In the genomic region with DNA sequence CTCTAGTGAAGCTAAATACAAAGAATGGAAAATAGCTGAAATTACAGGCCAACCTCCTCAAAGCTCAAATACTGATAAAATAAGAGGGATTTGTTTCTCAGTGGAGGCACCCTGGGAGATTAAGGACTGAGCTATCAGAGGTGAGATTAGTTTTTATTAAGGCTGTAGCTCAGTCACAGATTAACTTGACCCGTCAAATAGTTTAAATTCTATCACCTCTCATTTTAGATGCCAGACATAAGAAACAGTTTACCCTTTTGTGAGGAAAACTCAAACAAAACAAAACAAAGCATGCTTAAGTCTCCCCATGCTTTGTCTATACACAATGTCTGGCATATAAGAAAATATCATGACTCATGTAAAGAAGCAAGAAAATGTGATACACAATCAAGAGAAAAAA, we compare ENCODE assay signal across 14 cellular contexts.
"Had no signal": no experiment of that assay in that cellular context is flagged by ENCODE, and none has a peak within 500 bp of the region (broad histone marks: within the 10 kb centered on the region; RNA-seq: fewer than 3 reads in every experiment).

No MANE protein-coding gene starts in this region.

- H3K27me3 ChIP-seq: pancreas, tibial artery, uterus had no signal

- H3K4me1 ChIP-seq: left ventricle myocardium inferior, pancreas, tibial artery, uterus had no signal

- H3K9me3 ChIP-seq: pancreas, uterus had no signal

- DNase-seq: activated CD4-positive, alpha-beta T cell treated with anti-CD3 and anti-CD28 coated beads, Interleukin-2, amount 50 U/mL, for 48 hours; activated CD4-positive, CD25-positive, alpha-beta regulatory T cell treated with anti-CD3 and anti-CD28 coated beads, Interleukin-2, amount 50 U/mL, for 72 hours; activated CD8-positive, alpha-beta memory T cell treated with anti-CD3 and anti-CD28 coated beads, Interleukin-2, amount 10 ng/mL, durations not matched to agents 7 days and 5 days; activated effector memory CD4-positive, alpha-beta T cell treated with Interleukin-2 at 50 U/mL for 16 hours; activated T-cell treated with anti-CD3 and anti-CD28 coated beads, Interleukin-2, amount 50 U/mL, for 24 hours; anterior cingulate cortex; effector memory CD8-positive, alpha-beta T cell; left ventricle myocardium inferior; pancreas; retina; tibial artery; uterus had no signal

- H3K36me3 ChIP-seq: left ventricle myocardium inferior, pancreas, tibial artery, uterus had no signal

- H3K27ac ChIP-seq: coronary artery, left ventricle myocardium inferior, pancreas, skin epidermis, tibial artery, uterus had no signal

- H3K4me3 ChIP-seq: coronary artery, left ventricle myocardium inferior, pancreas, skin epidermis, tibial artery, uterus had no signal
